Comparison of ENCODE assay signal across 1 cellular context in genomic region chr17:77088455-77089117, GRCh38.
A peak's percentile ranks its signal among the peaks of the same experiment; 100 is the strongest.
TF ChIP-seq lines count a peak whose summit lies in the region.

No MANE protein-coding gene starts in this region.

TF ChIP-seq in HCT116, 20 proteins besides CTCF, POLR2A, EP300 and RAD21 (continued from another document):
- TF ChIP-seq, protein P1, sequence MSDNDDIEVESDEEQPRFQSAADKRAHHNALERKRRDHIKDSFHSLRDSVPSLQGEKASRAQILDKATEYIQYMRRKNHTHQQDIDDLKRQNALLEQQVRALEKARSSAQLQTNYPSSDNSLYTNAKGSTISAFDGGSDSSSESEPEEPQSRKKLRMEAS (IDR thresholded peaks at IDR 0.05): peak; percentile 100
- no peak for TF ChIP-seq ZNF274 (IDR thresholded peaks at IDR 0.05; ENCODE audit: low read depth, low read length)
- TF ChIP-seq ZBTB33 (IDR thresholded peaks at IDR 0.05; ENCODE audit: extremely low read depth, insufficient replicate concordance, low read length): peak; percentile 78
- TF ChIP-seq EZH2 (IDR thresholded peaks at IDR 0.05): no peak
- TF ChIP-seq, protein P2, sequence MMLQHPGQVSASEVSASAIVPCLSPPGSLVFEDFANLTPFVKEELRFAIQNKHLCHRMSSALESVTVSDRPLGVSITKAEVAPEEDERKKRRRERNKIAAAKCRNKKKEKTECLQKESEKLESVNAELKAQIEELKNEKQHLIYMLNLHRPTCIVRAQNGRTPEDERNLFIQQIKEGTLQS (IDR thresholded peaks at IDR 0.05): no peak
- no peak; the same call in 1 of the 2 replicates for TF ChIP-seq ELF1 (IDR thresholded peaks at IDR 0.05; ENCODE audit: borderline replicate concordance, low read depth)
- no peak for TF ChIP-seq EZH2phosphoT487 (IDR thresholded peaks at IDR 0.05; ENCODE audit: borderline replicate concordance)
- peak; percentile 73 for TF ChIP-seq TCF7L2 (IDR thresholded peaks at IDR 0.05; ENCODE audit: borderline replicate concordance, extremely low read depth, insufficient read depth, insufficient read length)
- no peak for TF ChIP-seq CEBPB (IDR thresholded peaks at IDR 0.05; ENCODE audit: low read depth)
- peak; percentile 88 for TF ChIP-seq CBX3 (IDR thresholded peaks at IDR 0.05; ENCODE audit: low read depth)
- peak; percentile 91 for TF ChIP-seq POLR2AphosphoS5 (IDR thresholded peaks at IDR 0.05; ENCODE audit: low read depth, low read length)
- peak; percentile 89 for TF ChIP-seq SP1 (IDR thresholded peaks at IDR 0.05; ENCODE audit: low read depth)
- TF ChIP-seq EGR1 (IDR thresholded peaks at IDR 0.05; ENCODE audit: low read depth): no peak
